In the genomic region with DNA sequence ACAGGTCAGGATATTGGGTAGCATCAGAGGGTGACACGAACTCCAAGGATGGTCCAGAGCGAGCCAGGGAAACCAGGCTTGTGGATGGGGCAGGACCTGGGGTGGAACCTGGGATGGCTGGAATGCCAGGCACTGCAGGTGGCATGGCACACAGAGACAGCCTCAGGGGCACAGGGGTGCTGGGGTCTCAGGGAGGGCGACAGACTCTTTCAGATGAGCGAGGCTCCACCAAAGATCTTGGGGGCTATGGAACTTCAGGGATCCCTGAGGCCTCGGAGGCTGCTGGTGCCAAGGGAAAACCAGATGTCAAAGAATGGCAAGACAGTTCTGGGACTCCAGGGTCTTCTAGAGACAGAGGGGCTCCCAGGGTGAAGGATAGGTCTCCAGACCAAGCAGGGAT, we compare ENCODE assay signal across 27 cellular contexts. TPM values are rescaled to one million over a fixed set of nuclear protein-coding genes. Genes with fewer than 3 reads are reported as not detected.
"Had no signal": no experiment of that assay in that cellular context is flagged by ENCODE, and none has a peak within 500 bp of the region (broad histone marks: within the 10 kb centered on the region; RNA-seq: fewer than 3 reads in every experiment).

No MANE protein-coding gene starts in this region.

- H3K4me1 Mint-ChIP-seq: activated CD4-positive, alpha-beta memory T cell treated with anti-CD3 and anti-CD28 coated beads, Interleukin-2, amount 10 ng/mL, durations not matched to agents 7 days and 5 days; activated CD4-positive, alpha-beta T cell treated with anti-CD3 and anti-CD28 coated beads, Interleukin-2, amount 10 ng/mL, durations not matched to agents 7 days and 5 days had no signal

- H3K9me3 Mint-ChIP-seq: activated CD4-positive, alpha-beta memory T cell treated with anti-CD3 and anti-CD28 coated beads, Interleukin-2, amount 10 ng/mL, durations not matched to agents 7 days and 5 days; activated CD4-positive, alpha-beta T cell treated with anti-CD3 and anti-CD28 coated beads, Interleukin-2, amount 10 ng/mL, durations not matched to agents 7 days and 5 days; T-helper 1 cell treated with Interleukin-12 subunit alpha and Interleukin-12 subunit beta and Interleukin-4 antibody, amounts not matched to agents 30 μg/mL and 1 μg/mL, for 36 hours; WTC11 had no signal

- H3K36me3 Mint-ChIP-seq: activated naive CD8-positive, alpha-beta T cell; WTC11 had no signal

- DNase-seq: activated CD4-positive, alpha-beta memory T cell treated with anti-CD3 and anti-CD28 coated beads, Interleukin-2, amount 10 ng/mL, durations not matched to agents 7 days and 5 days; activated CD4-positive, alpha-beta T cell treated with anti-CD3 and anti-CD28 coated beads, Interleukin-2, amount 10 ng/mL, durations not matched to agents 7 days and 5 days; activated effector memory CD4-positive, alpha-beta T cell treated with Interleukin-2 at 50 U/mL for 16 hours; activated naive CD4-positive, alpha-beta T cell; activated T-cell treated with anti-CD3 and anti-CD28 coated beads for 4 hours; amygdala; brain microvascular endothelial cell; MG63; MV-4-11; NCI-H1092 treated with DMSO at 0.1 percent for 48 hours; NCI-H1417 treated with DMSO at 0.1 percent for 48 hours; NCI-H1694; NCI-H2029; NCI-H2107; NCI-H2171 treated with DMSO at 0.1 percent for 48 hours; NCI-H226; NCI-H510A; NCI-H69; NK-92 treated with Interleukin-12 subunit alpha and Interleukin-12 subunit beta, amount 100 ng/mL, for 24 hours; OCI-M1; SHP77 had no signal

- ATAC-seq: Panc1, WTC11 had no signal

- H3K4me3 Mint-ChIP-seq: activated CD4-positive, alpha-beta memory T cell treated with anti-CD3 and anti-CD28 coated beads, Interleukin-2, amount 10 ng/mL, durations not matched to agents 7 days and 5 days; activated CD4-positive, alpha-beta T cell treated with anti-CD3 and anti-CD28 coated beads, Interleukin-2, amount 10 ng/mL, durations not matched to agents 7 days and 5 days; activated naive CD8-positive, alpha-beta T cell; T-helper 1 cell treated with Interleukin-12 subunit alpha and Interleukin-12 subunit beta and Interleukin-4 antibody, amounts not matched to agents 30 μg/mL and 1 μg/mL, for 36 hours; WTC11 had no signal

- H3K27ac Mint-ChIP-seq: activated CD4-positive, alpha-beta memory T cell treated with anti-CD3 and anti-CD28 coated beads, Interleukin-2, amount 10 ng/mL, durations not matched to agents 7 days and 5 days; activated CD4-positive, alpha-beta T cell treated with anti-CD3 and anti-CD28 coated beads, Interleukin-2, amount 10 ng/mL, durations not matched to agents 7 days and 5 days; activated naive CD8-positive, alpha-beta T cell; T-helper 1 cell treated with Interleukin-12 subunit alpha and Interleukin-12 subunit beta and Interleukin-4 antibody, amounts not matched to agents 30 μg/mL and 1 μg/mL, for 36 hours; WTC11 had no signal

RNA-seq across cellular contexts. Expression of gene IGFN1, which starts 21.4 kb away (rescaled TPM):
- total RNA-seq: activated CD4-positive, alpha-beta memory T cell treated with anti-CD3 and anti-CD28 coated beads, Interleukin-2, amount 10 ng/mL, durations not matched to agents 7 days and 5 days; activated CD4-positive, alpha-beta T cell treated with anti-CD3 and anti-CD28 coated beads, Interleukin-2, amount 10 ng/mL, durations not matched to agents 7 days and 5 days; activated CD8-positive, alpha-beta memory T cell treated with anti-CD3 and anti-CD28 coated beads for 36 hours; cardiac muscle cell had no signal
